8 cellular contexts compared by ENCODE assay signal in the genomic region with DNA sequence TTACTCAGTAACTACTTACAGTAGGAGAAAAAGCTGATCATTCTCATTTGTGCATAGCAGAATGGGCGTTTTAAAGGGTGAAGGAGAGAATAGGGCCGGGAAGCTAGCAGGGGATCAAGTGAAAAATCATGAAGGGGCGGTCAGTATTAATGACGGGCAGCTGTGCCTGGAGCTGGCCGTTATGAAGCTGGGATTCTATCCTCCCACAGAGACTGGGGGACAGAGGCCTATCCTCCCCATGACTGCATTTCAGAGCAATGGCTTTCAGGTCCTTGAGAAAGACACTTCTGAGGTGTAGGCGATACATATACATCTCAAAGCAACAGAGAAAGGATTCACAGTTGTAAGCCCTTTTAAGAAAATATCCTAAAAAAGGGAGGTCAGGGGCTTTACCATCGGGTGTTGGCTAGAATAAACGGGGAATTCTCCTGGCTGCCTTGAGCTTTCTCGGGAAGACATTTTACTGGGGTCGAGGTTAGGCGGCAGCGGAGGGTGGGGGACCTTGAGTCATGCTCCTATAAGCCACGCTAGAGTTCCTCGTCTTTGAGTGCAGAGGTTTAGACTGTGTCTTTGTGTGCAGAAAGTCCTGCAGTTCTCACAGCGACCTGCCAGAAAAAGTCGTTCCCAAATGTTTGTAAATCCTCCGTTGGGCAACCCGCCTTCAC. TPM values are rescaled to one million over a fixed set of nuclear protein-coding genes. Genes with fewer than 3 reads are reported as not detected.
A peak's percentile ranks its signal among the peaks of the same experiment; 100 is the strongest.
DNase-seq lines count a peak whose midpoint lies in the region; ATAC-seq and TF ChIP-seq lines count a peak whose summit lies in the region.

No MANE protein-coding gene starts in this region.

- H3K9me3 ChIP-seq in AG04450 (ENCODE audit: control insufficient read depth, insufficient read depth, low read length), result no peaks in the 10 kb centered on the region; the same call in 1 of the 2 replicates

- peak overlapping the region; percentile 72 for H3K4me3 ChIP-seq in AG04450 (ENCODE audit: low read depth, low read length)
- H3K4me3 ChIP-seq in cardiac fibroblast (replicated peaks in 1 of 2; ENCODE audit: low read depth in 2 of 2, low read length in 2 of 2), result peak overlapping the region; percentile 73 to 77

- no peak overlapping the region for H3K27ac ChIP-seq in AG04450 (ENCODE audit: low read depth, low read length)

- POLR2A ChIA-PET in AG04450 (lab: Yijun Ruan, JAX), result interaction anchor here (1.4 kb wide), 1 partner anchor 20 kb away, joined by 4 read pairs; no protein-coding TSS in a partner anchor

- CTCF ChIA-PET in AG04450 (lab: Charles Lee), result interaction anchor here (1.5 to 4.1 kb wide), 3 partner anchors 13 to 27 kb away, joined by 4 to 53 read pairs (median 4); no protein-coding TSS in a partner anchor

- ATAC-seq in HG02884 (IDR thresholded peaks at IDR 0.05; ENCODE audit: unreplicated experiment), result peak; percentile 14

- DNase-seq in AG04450 (ENCODE audit: low read depth, low spot score), result no peak
- no peak for DNase-seq in cardiac fibroblast (ENCODE audit: low read depth in 2 of 2)
- peak; percentile 7 for DNase-seq in midbrain (lab: John Stamatoyannopoulos, UW)
- DNase-seq in SKM-1 (lab: John Stamatoyannopoulos, UW; ENCODE audit: unreplicated experiment), result no peak
- DNase-seq in cerebellar cortex (ENCODE audit: low spot score), result no peak
- no peak for DNase-seq in hypothalamus (lab: John Stamatoyannopoulos, UW)
- no peak for DNase-seq in NCI-H446 treated with DMSO at 0.1 percent for 48 hours (lab: John Stamatoyannopoulos, UW)

- TF ChIP-seq CTCF in AG04450 (IDR thresholded peaks at IDR 0.05; ENCODE audit: low read depth, low read length), result no peak
- TF ChIP-seq CTCF in cardiac fibroblast (IDR thresholded peaks at IDR 0.05; ENCODE audit: low read depth, low read length), result no peak

- peaks cover 6% of the 10 kb centered on the region for H3K27me3 ChIP-seq in AG04450 (ENCODE audit: control insufficient read depth, insufficient read depth, low read length)

RNA-seq across cellular contexts. Expression of gene MTARC2, which starts 0.6 kb away (rescaled TPM):
- polyA plus RNA-seq in AG04450 (2011; rRNA removed), result 2.8 and 2.9 TPM in 2 replicates
- 1.1 and 1.3 TPM in 2 replicates for polyA minus RNA-seq in AG04450 (2011; rRNA and poly(A)+ RNA removed)

RNA-seq across cellular contexts. Expression of gene MTARC1, which starts 39.2 kb away (rescaled TPM):
- 2.1 and 2.6 TPM in 2 replicates for polyA plus RNA-seq in AG04450 (2011; rRNA removed)
- 1.1 and 2.0 TPM in 2 replicates for polyA minus RNA-seq in AG04450 (2011; rRNA and poly(A)+ RNA removed)

RNA-seq across cellular contexts. Expression of gene C1orf115, which starts 57.4 kb away (rescaled TPM):
- 0.05 and 0.06 TPM in 2 replicates for polyA plus RNA-seq in AG04450 (2011; rRNA removed)
- 0.09 TPM in 2 replicates for polyA minus RNA-seq in AG04450 (2011; rRNA and poly(A)+ RNA removed)
